8 cellular contexts compared by ENCODE assay signal in genomic region chr7:107563072-107563760, GRCh38. TPM values are rescaled to one million over a fixed set of nuclear protein-coding genes. Genes with fewer than 3 reads are reported as not detected.
A peak's percentile ranks its signal among the peaks of the same experiment; 100 is the strongest.
DNase-seq lines count a peak whose midpoint lies in the region; ATAC-seq and TF ChIP-seq lines count a peak whose summit lies in the region.

No MANE protein-coding gene starts in this region.

- peaks cover 12% of the 10 kb centered on the region; the same call in 1 of the 2 replicates for H4K20me1 ChIP-seq in PC-3 (ENCODE audit: low read length)

- H3K36me3 Mint-ChIP-seq in mesothelial cell of epicardium: peaks cover 6% of the 10 kb centered on the region

- peak overlapping the region; percentile 98 for H3K9ac ChIP-seq in PC-3 (ENCODE audit: low read length)

- no peaks in the 10 kb centered on the region for H3K9me3 Mint-ChIP-seq in mesothelial cell of epicardium

- H3K4me1 ChIP-seq in PC-3 (ENCODE audit: insufficient read depth, low read length): peaks cover 55% of the 10 kb centered on the region
- H3K4me1 ChIP-seq in vagina: peaks cover 52% of the 10 kb centered on the region

- no peaks in the 10 kb centered on the region for H3K9me2 ChIP-seq in PC-3 (replicated peaks; ENCODE audit: low read length)

- CTCF ChIA-PET in PC-3 (lab: Charles Lee): interaction anchor here (0.6 to 1.3 kb wide), 3 partner anchors 100 to 583 kb away, joined by 3 to 9 read pairs (median 3); no protein-coding TSS in a partner anchor

- H3K27ac ChIP-seq in C4-2B (peak overlapping the region; percentile 98), PC-3 (ENCODE audit: low read length) (peak overlapping the region; percentile 97), vagina (peak overlapping the region; percentile 97)

- H3K4me1 Mint-ChIP-seq in mesothelial cell of epicardium: peaks cover 40% of the 10 kb centered on the region

- H2AFZ ChIP-seq in PC-3 (ENCODE audit: low read length): peak overlapping the region; percentile 86

- H3F3A ChIP-seq in PC-3 (ENCODE audit: low read length, unreplicated experiment): no peaks in the 10 kb centered on the region

- H3K4me3 Mint-ChIP-seq in mesothelial cell of epicardium: peak overlapping the region; percentile 74

- POLR2A ChIA-PET in PC-3 (lab: Charles Lee; ENCODE audit: unreplicated experiment): interaction anchor here (0.6 to 0.7 kb wide), 2 partner anchors 25 to 35 kb away, joined by 6 to 22 read pairs; no protein-coding TSS in a partner anchor

- H3K4me3 ChIP-seq in PC-3 (ENCODE audit: low read length): peak overlapping the region; percentile 87
- H3K4me3 ChIP-seq in vagina: peak overlapping the region; percentile 84 to 97

- H3K27me3 Mint-ChIP-seq in mesothelial cell of epicardium (ENCODE audit: low read depth): no peaks in the 10 kb centered on the region

- H3K79me2 ChIP-seq in PC-3 (ENCODE audit: low read length): peaks cover 73% of the 10 kb centered on the region

- H3K9me3 ChIP-seq in PC-3 (ENCODE audit: low read length): no peaks in the 10 kb centered on the region
- no peaks in the 10 kb centered on the region for H3K9me3 ChIP-seq in vagina

- peak overlapping the region; percentile 94 for H3K4me2 ChIP-seq in PC-3 (ENCODE audit: low read length)

- H3K27ac Mint-ChIP-seq in mesothelial cell of epicardium: peak overlapping the region; percentile 92

- TF ChIP-seq CTCF in C4-2B (conservative IDR thresholded peaks at IDR 0.05): no peak
- TF ChIP-seq CTCF in PC-3 (conservative IDR thresholded peaks at IDR 0.05; ENCODE audit: low read depth, low read length): no peak
- no peak for TF ChIP-seq CTCF in mesothelial cell of epicardium (IDR thresholded peaks at IDR 0.05; ENCODE audit: unreplicated experiment)
- no peak for TF ChIP-seq CTCF in vagina (IDR thresholded peaks at IDR 0.05)

- DNase-seq in PC-3 (peak; percentile 6), mesothelial cell of epicardium (ENCODE audit: low spot score in 2 of 2, unreplicated experiment in 2 of 2) (no peak), vagina (ENCODE audit: extremely low spot score in 2 of 2) (peak in 1 of 2 donors; percentile 92), middle frontal gyrus (ENCODE audit: extremely low spot score, low spot score) (no peak)
- DNase-seq in effector CD8-positive, alpha-beta T cell (lab: John Stamatoyannopoulos, UW): peak; percentile 51

- TF ChIP-seq POLR2A in vagina (IDR thresholded peaks at IDR 0.05): no peak

- ATAC-seq in GM19043 (IDR thresholded peaks at IDR 0.05; ENCODE audit: low read depth, unreplicated experiment) (peak; percentile 49), HG03159 (IDR thresholded peaks at IDR 0.05; ENCODE audit: unreplicated experiment) (peak; percentile 55), PC-3 (peak; percentile 60)

- peaks cover 4% of the 10 kb centered on the region; the same call in 1 of the 2 replicates for H3K36me3 ChIP-seq in PC-3 (ENCODE audit: low read depth, low read length)
- H3K36me3 ChIP-seq in vagina: no peaks in the 10 kb centered on the region

- intact Hi-C loops in PC-3 (cut with micrococcal nuclease) (loop anchor here (5.0 kb wide), 2 partner anchors 101 to 304 kb away; no protein-coding TSS in a partner anchor), vagina (cut with DNase I) (no loop called here)

- no TSS peak for BruUV-seq in PC-3 (replicated peaks; lab: Mats Ljungman, UMichigan)

- no peaks in the 10 kb centered on the region for H3K27me3 ChIP-seq in PC-3 (ENCODE audit: low read length)
- no peaks in the 10 kb centered on the region for H3K27me3 ChIP-seq in vagina

RNA-seq across cellular contexts. Expression of gene COG5, which starts 0.5 kb away (rescaled TPM):
- total RNA-seq in PC-3 (2014; rRNA removed) (46.5 and 51.7 TPM in 2 replicates), mesothelial cell of epicardium (47.7 to 52.0 TPM (median 48.1 TPM) in 3 replicates), vagina (55.2 TPM)

RNA-seq across cellular contexts. Expression of gene DUS4L, which starts 0.6 kb away (rescaled TPM):
- total RNA-seq in PC-3 (2014; rRNA removed) (10.2 and 12.9 TPM in 2 replicates), mesothelial cell of epicardium (10.8 to 14.1 TPM (median 12.8 TPM) in 3 replicates), vagina (1.5 TPM)

RNA-seq across cellular contexts. Expression of gene BCAP29, which starts 16.8 kb away (rescaled TPM):
- total RNA-seq in PC-3 (2014; rRNA removed) (32.0 and 65.9 TPM in 2 replicates), mesothelial cell of epicardium (28.1 to 31.9 TPM (median 30.0 TPM) in 3 replicates), vagina (92.1 TPM)

Comparison
In these comparisons a context has a peak if more than half of its experiments do, and no peak if none do; other contexts are left out.
1. DNase-seq: peak in PC-3 (single experiment) and effector CD8-positive, alpha-beta T cell (single experiment); none in mesothelial cell of epicardium (0 of 2) and middle frontal gyrus (single experiment).
2. Peak in every context shown above with its lines, with median percentiles within 50 percentile points of each other: H3K27ac ChIP-seq and ATAC-seq.